Comparison of ENCODE assay signal across 8 cellular contexts in genomic region chr20:45911486-45912343, GRCh38. TPM values are rescaled to one million over a fixed set of nuclear protein-coding genes. Genes with fewer than 3 reads are reported as not detected.
DNase-seq lines count a peak whose midpoint lies in the region; ATAC-seq and TF ChIP-seq lines count a peak whose summit lies in the region.

A gene with protein sequence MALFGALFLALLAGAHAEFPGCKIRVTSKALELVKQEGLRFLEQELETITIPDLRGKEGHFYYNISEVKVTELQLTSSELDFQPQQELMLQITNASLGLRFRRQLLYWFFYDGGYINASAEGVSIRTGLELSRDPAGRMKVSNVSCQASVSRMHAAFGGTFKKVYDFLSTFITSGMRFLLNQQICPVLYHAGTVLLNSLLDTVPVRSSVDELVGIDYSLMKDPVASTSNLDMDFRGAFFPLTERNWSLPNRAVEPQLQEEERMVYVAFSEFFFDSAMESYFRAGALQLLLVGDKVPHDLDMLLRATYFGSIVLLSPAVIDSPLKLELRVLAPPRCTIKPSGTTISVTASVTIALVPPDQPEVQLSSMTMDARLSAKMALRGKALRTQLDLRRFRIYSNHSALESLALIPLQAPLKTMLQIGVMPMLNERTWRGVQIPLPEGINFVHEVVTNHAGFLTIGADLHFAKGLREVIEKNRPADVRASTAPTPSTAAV (minus strand): TSS chr20:45912155. CDS start chr20:45911452, 703 bp downstream.

- H3K27me3 ChIP-seq in BJ (ENCODE audit: control insufficient read depth, insufficient read depth, low read length) (no peaks in the 10 kb centered on the region), endocrine pancreas (ENCODE audit: control insufficient read depth, insufficient read depth, low read length) (no peaks in the 10 kb centered on the region), lung (ENCODE audit: control insufficient read depth, insufficient read depth) (no peaks in the 10 kb centered on the region)

- H3K4me1 Mint-ChIP-seq in WTC11, result peaks cover 14% of the 10 kb centered on the region

- no peaks in the 10 kb centered on the region for H3K4me1 ChIP-seq in endocrine pancreas (ENCODE audit: control insufficient read depth, insufficient read depth, low read length)
- peaks cover 4 to 12% of the 10 kb centered on the region in 2 donors for H3K4me1 ChIP-seq in lung (ENCODE audit: control insufficient read depth in 2 of 2, insufficient read depth in 2 of 2, low read length in 2 of 2)

- H3K9me3 Mint-ChIP-seq in WTC11, result no peaks in the 10 kb centered on the region

- 1% methylated on average over 53 to 58 of the region's 58 CpGs for WGBS in lung, 2 donors

- peaks cover 25% of the 10 kb centered on the region for H3K36me3 Mint-ChIP-seq in WTC11

- TF ChIP-seq CTCF in BJ (IDR thresholded peaks at IDR 0.05; ENCODE audit: insufficient read depth, low read depth, low read length), result no peak
- no peak for TF ChIP-seq CTCF in WTC11 (IDR thresholded peaks at IDR 0.05)
- TF ChIP-seq CTCF in lung (IDR thresholded peaks at IDR 0.05; ENCODE audit: control extremely low read depth, extremely low read depth), result no peak

- H3K4me3 ChIP-seq in BJ (ENCODE audit: low read depth, low read length) (peak within 1 kb of the TSS; percentile 25), endocrine pancreas (ENCODE audit: control insufficient read depth, insufficient read depth, low read length) (peak within 1 kb of the TSS; percentile 25), lung (peak within 1 kb of the TSS; percentile 40)

- H3K27me3 Mint-ChIP-seq in WTC11 (ENCODE audit: low read depth), result 0 out of 2 replicates have a peak, but pooled peaks cover 3% of the 10 kb centered on the region

- peak within 1 kb of the TSS; percentile 44 for H3K9ac ChIP-seq in endocrine pancreas (ENCODE audit: control insufficient read depth, insufficient read depth, low read length)

- ATAC-seq in HG03159 (IDR thresholded peaks at IDR 0.05; ENCODE audit: unreplicated experiment) (peak; percentile 4), WTC11 (peak; percentile 41), lung (ENCODE audit: insufficient read depth, low FRiP score) (peak; percentile 17), GM21825 (IDR thresholded peaks at IDR 0.05; ENCODE audit: unreplicated experiment) (no peak)

- peak within 1 kb of the TSS; percentile 3 to 93 for H3K27ac ChIP-seq in lung (ENCODE audit: low read depth in 1 of 2, low read length in 1 of 2)

- peak within 1 kb of the TSS; percentile 85 for H3K4me3 Mint-ChIP-seq in WTC11

- DNase-seq in BJ (ENCODE audit: low read depth) (no peak), WTC11 (ENCODE audit: low spot score) (peak; percentile 75), lung (ENCODE audit: low spot score) (peak; percentile 51), NCI-H2107 treated with DMSO at 0.1 percent for 48 hours (lab: John Stamatoyannopoulos, UW; ENCODE audit: unreplicated experiment) (no peak)
- DNase-seq in stimulated activated naive CD4-positive, alpha-beta T cell (lab: John Stamatoyannopoulos, UW), result peak in 4 of 6 experiments; percentile 8 to 24 (median 18)

- H3K9me3 ChIP-seq in endocrine pancreas (ENCODE audit: control insufficient read depth, low read length) (no peaks in the 10 kb centered on the region), lung (ENCODE audit: control insufficient read depth in 2 of 2, insufficient read depth in 1 of 2, low read length in 1 of 2) (no peaks in the 10 kb centered on the region)

- H3K27ac Mint-ChIP-seq in WTC11, result peak within 1 kb of the TSS; percentile 87

- POLR2A ChIA-PET in BJ (lab: Charles Lee) (no interaction called here), WTC11 (lab: Charles Lee) (interaction anchor here (0.6 to 3.1 kb wide), 9 partner anchors 21 to 1276 kb away, joined by 3 to 43 read pairs (median 3); partner anchors contain the start of genes CTSA, NEURL2, PCIF1 and ZSWIM1)

- H3K36me3 ChIP-seq in BJ (ENCODE audit: control insufficient read depth, insufficient read depth, low read length) (no peaks in the 10 kb centered on the region), endocrine pancreas (ENCODE audit: control insufficient read depth, insufficient read depth, low read length) (no peaks in the 10 kb centered on the region), lung (ENCODE audit: control insufficient read depth in 2 of 2, insufficient read depth in 2 of 2, low read length in 2 of 2) (no peaks in the 10 kb centered on the region)

- CTCF ChIA-PET in BJ (lab: Yijun Ruan, JAX), result interaction anchor here (1.0 kb wide), 1 partner anchor 22 kb away, joined by 3 read pairs; no protein-coding TSS in a partner anchor
- CTCF ChIA-PET in WTC11 (lab: Charles Lee), result interaction anchor here (0.6 to 2.7 kb wide), 6 partner anchors 21 to 188 kb away, joined by 3 to 13 read pairs (median 4); partner anchors contain the start of gene NEURL2

TF ChIP-seq in WTC11, 78 proteins besides CTCF, POLR2A, EP300 and RAD21 (continues in another document):
- peak; percentile 89 for TF ChIP-seq USF2 (CRISPR knock-in tag; IDR thresholded peaks at IDR 0.05)
- TF ChIP-seq, protein P1, sequence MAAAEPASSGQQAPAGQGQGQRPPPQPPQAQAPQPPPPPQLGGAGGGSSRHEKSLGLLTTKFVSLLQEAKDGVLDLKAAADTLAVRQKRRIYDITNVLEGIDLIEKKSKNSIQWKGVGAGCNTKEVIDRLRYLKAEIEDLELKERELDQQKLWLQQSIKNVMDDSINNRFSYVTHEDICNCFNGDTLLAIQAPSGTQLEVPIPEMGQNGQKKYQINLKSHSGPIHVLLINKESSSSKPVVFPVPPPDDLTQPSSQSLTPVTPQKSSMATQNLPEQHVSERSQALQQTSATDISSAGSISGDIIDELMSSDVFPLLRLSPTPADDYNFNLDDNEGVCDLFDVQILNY (CRISPR knock-in tag; IDR thresholded peaks at IDR 0.05), result peak; percentile 26; the same call in 1 of the 2 replicates
- TF ChIP-seq FOXK1 (CRISPR knock-in tag; IDR thresholded peaks at IDR 0.05), result 0 out of 2 replicates have a peak, but pooled peaks have one; percentile 17
- TF ChIP-seq ZNF532 (CRISPR knock-in tag; IDR thresholded peaks at IDR 0.05; ENCODE audit: borderline replicate concordance), result no peak
- TF ChIP-seq, protein P2, sequence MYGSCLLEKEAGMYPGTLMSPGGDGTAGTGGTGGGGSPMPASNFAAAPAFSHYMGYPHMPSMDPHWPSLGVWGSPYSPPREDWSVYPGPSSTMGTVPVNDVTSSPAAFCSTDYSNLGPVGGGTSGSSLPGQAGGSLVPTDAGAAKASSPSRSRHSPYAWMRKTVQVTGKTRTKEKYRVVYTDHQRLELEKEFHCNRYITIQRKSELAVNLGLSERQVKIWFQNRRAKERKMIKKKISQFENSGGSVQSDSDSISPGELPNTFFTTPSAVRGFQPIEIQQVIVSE (CRISPR knock-in tag; IDR thresholded peaks at IDR 0.05; ENCODE audit: borderline replicate concordance), result no peak
- TF ChIP-seq ESRRA (CRISPR knock-in tag; IDR thresholded peaks at IDR 0.05; ENCODE audit: borderline replicate concordance), result no peak

RNA-seq across cellular contexts. Expression of the gene that starts here (rescaled TPM):
- 11.3 and 22.0 TPM in 2 replicates for polyA plus RNA-seq in BJ (2011; rRNA removed)
- polyA minus RNA-seq in BJ (2011; rRNA and poly(A)+ RNA removed), result 7.3 and 10.0 TPM in 2 replicates
- 109 to 135 TPM (median 133 TPM) in 3 replicates for total RNA-seq in WTC11 (2021)
- 10 to 100 TPM; 63.6 to 97.7 TPM for total RNA-seq in lung
- 100 to 1,000 TPM in 1 of 2 donors, 10 to 100 TPM in 1; 26.9 to 125 TPM for polyA plus RNA-seq in lung

Comparison
In these comparisons a context has a peak if more than half of its experiments do, and no peak if none do; other contexts are left out.
1. DNase-seq: peak in WTC11 (single experiment), lung (single experiment) and stimulated activated naive CD4-positive, alpha-beta T cell (4 of 6); none in BJ (single experiment) and NCI-H2107 treated with DMSO at 0.1 percent for 48 hours (single experiment).
2. Peak in every context shown above with its lines, with median percentiles within 50 percentile points of each other: H3K4me3 ChIP-seq.